In genomic region chr15:60695713-60696522, GRCh38 we compare ENCODE assay signal across 10 cellular contexts.
DNase-seq lines count a peak whose midpoint lies in the region; ATAC-seq lines count a peak whose summit lies in the region.
"Had no signal": no experiment of that assay in that cellular context is flagged by ENCODE, and none has a peak within 500 bp of the region (broad histone marks: within the 10 kb centered on the region; RNA-seq: fewer than 3 reads in every experiment).

No MANE protein-coding gene starts in this region.

- no peaks in the 10 kb centered on the region for H3K36me3 ChIP-seq in aorta (ENCODE audit: control insufficient read depth in 1 of 2, insufficient read depth in 2 of 2, low read length in 1 of 2)

- no peaks in the 10 kb centered on the region for H3K27me3 Mint-ChIP-seq in activated T-cell treated with anti-CD3 and anti-CD28 coated beads, Interleukin-2, amount 50 U/mL, for 24 hours

- ATAC-seq in aorta (ENCODE audit: low FRiP score) (no peak), HG03460 (IDR thresholded peaks at IDR 0.05; ENCODE audit: unreplicated experiment) (no peak), GM19035 (IDR thresholded peaks at IDR 0.05; ENCODE audit: unreplicated experiment) (no peak), GM21447 (IDR thresholded peaks at IDR 0.05; ENCODE audit: unreplicated experiment) (no peak)

- H3K36me3 Mint-ChIP-seq in activated T-cell treated with anti-CD3 and anti-CD28 coated beads, Interleukin-2, amount 50 U/mL, for 24 hours (ENCODE audit: low read depth), result no peaks in the 10 kb centered on the region

- no peaks in the 10 kb centered on the region for H3K9me3 ChIP-seq in aorta (ENCODE audit: control insufficient read depth, low read length)

- H3K27ac Mint-ChIP-seq in activated T-cell treated with anti-CD3 and anti-CD28 coated beads, Interleukin-2, amount 50 U/mL, for 24 hours, result peak overlapping the region; percentile 93
- H3K27ac Mint-ChIP-seq: immature natural killer cell had no signal

- no peaks in the 10 kb centered on the region for H3K9me3 Mint-ChIP-seq in activated T-cell treated with anti-CD3 and anti-CD28 coated beads, Interleukin-2, amount 50 U/mL, for 24 hours
- H3K9me3 Mint-ChIP-seq: immature natural killer cell had no signal

- intact Hi-C loops in aorta (cut with DNase I), result no loop called here

- WGBS in aorta, 2 donors, result 78 to 84% methylated on average over 17 of the region's 17 CpGs

- H3K27me3 ChIP-seq in aorta (ENCODE audit: control insufficient read depth in 1 of 2, insufficient read depth in 2 of 2, low read length in 1 of 2), result no peaks in the 10 kb centered on the region

- no peak overlapping the region for H3K27ac ChIP-seq in aorta (ENCODE audit: low read depth in 1 of 2, low read length in 2 of 2)

- H3K4me3 ChIP-seq in aorta (ENCODE audit: low read length in 2 of 2), result no peak overlapping the region

- H3K4me3 Mint-ChIP-seq in activated T-cell treated with anti-CD3 and anti-CD28 coated beads, Interleukin-2, amount 50 U/mL, for 24 hours, result peak overlapping the region; percentile 67

- peaks cover 0 to 4% of the 10 kb centered on the region in 2 donors for H3K4me1 ChIP-seq in aorta (ENCODE audit: control insufficient read depth in 1 of 2, insufficient read depth in 2 of 2, low read length in 2 of 2)

- peak; percentile 13 for DNase-seq in RKO (ENCODE audit: low spot score)
- DNase-seq in activated T-cell treated with anti-CD3 and anti-CD28 coated beads, Interleukin-2, amount 50 U/mL, for 24 hours, result peak; percentile 82
- DNase-seq in iris pigment epithelial cell (ENCODE audit: low read depth), result peak; percentile 64
- peak; percentile 13 for DNase-seq in stimulated activated CD8-positive, alpha-beta memory T cell treated with anti-CD3 and anti-CD28 coated beads, Interleukin-12 subunit alpha, Interleukin-12 subunit beta, amount 100 ng/mL, for 1 hour (ENCODE audit: low read depth)
- no peak for DNase-seq in aorta
- DNase-seq: NCI-H1105 had no signal

- peaks cover 82% of the 10 kb centered on the region for H3K4me1 Mint-ChIP-seq in activated T-cell treated with anti-CD3 and anti-CD28 coated beads, Interleukin-2, amount 50 U/mL, for 24 hours (ENCODE audit: low read depth)
- H3K4me1 Mint-ChIP-seq: immature natural killer cell had no signal

Comparison
In these comparisons a context has a peak if more than half of its experiments do, and no peak if none do; other contexts are left out.
1. DNase-seq: peak in RKO (single experiment), activated T-cell treated with anti-CD3 and anti-CD28 coated beads, Interleukin-2, amount 50 U/mL, for 24 hours (single experiment), iris pigment epithelial cell (single experiment) and stimulated activated CD8-positive, alpha-beta memory T cell treated with anti-CD3 and anti-CD28 coated beads, Interleukin-12 subunit alpha, Interleukin-12 subunit beta, amount 100 ng/mL, for 1 hour (single experiment); none in aorta (0 of 2).